In the genomic region with DNA sequence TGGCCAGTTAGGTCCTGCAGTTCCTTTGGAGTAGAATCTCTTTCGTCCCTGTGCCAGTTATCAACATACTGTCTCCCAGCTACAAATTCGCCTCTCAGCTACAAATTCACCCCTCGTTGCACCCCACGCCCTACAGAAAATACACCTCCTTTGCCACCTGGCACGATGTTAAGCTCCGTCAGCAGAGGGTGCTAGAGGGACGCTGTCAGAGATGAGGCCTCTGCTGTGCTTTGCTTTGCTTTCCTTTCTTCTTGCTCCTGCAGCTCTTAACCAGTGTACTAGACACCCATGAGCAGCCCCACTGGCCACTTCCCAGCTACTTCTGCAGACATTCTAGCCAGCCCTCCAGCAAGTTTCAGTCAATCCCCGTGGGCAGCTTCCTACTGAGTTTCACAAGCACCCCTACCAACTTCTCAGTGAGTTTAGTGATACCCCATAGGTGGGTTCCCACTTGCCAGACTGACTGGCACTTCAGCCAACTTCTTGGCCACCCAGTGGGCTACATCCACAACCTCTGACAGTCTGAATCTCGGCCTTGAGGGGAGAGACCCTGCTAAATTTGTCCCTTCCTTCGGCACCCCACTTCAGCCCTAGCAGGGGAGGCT, we compare ENCODE assay signal across 7 cellular contexts. TPM values are rescaled to one million over a fixed set of nuclear protein-coding genes. Genes with fewer than 3 reads are reported as not detected.
DNase-seq lines count a peak whose midpoint lies in the region; ATAC-seq, FAIRE-seq and TF ChIP-seq lines count a peak whose summit lies in the region.

No MANE protein-coding gene starts in this region.

- H3K79me2 ChIP-seq in KMS-11 (ENCODE audit: insufficient read depth, low read depth): no peaks in the 10 kb centered on the region

- peak; percentile 72 for ATAC-seq in omental fat pad (ENCODE audit: low FRiP score)
- peak; percentile 48 for ATAC-seq in thoracic aorta (ENCODE audit: insufficient number of reproducible peaks, low FRiP score, low read depth)

- H3K27ac ChIP-seq in KMS-11 (no peak overlapping the region), SJCRH30 (no peak overlapping the region), thoracic aorta (no peak overlapping the region)

- H2AFZ ChIP-seq in KMS-11 (ENCODE audit: low read depth): no peak overlapping the region

- no peaks in the 10 kb centered on the region for H3K36me3 ChIP-seq in KMS-11 (ENCODE audit: insufficient read depth)
- no peaks in the 10 kb centered on the region for H3K36me3 ChIP-seq in SJCRH30
- peaks cover 11% of the 10 kb centered on the region for H3K36me3 ChIP-seq in thoracic aorta

- H3K27me3 ChIP-seq in KMS-11 (ENCODE audit: insufficient read depth, low read depth) (no peaks in the 10 kb centered on the region), SJCRH30 (no peaks in the 10 kb centered on the region), thoracic aorta (replicated peaks; ENCODE audit: insufficient read depth) (no peaks in the 10 kb centered on the region)

- DNase-seq in GM12891 (ENCODE audit: insufficient read length, low spot score): no peak
- peak; percentile 69 to 84 for DNase-seq in SJCRH30
- peak; percentile 65 for DNase-seq in activated effector memory CD4-positive, alpha-beta T cell treated with Interleukin-2 at 50 U/mL for 16 hours
- DNase-seq in foreskin melanocyte: peak; percentile 43
- DNase-seq in omental fat pad (ENCODE audit: low spot score): peak; percentile 51
- peak; percentile 13 for DNase-seq in thoracic aorta (ENCODE audit: low spot score)

- no peak overlapping the region for H3K9ac ChIP-seq in KMS-11

- no peak overlapping the region for H3K4me3 ChIP-seq in KMS-11 (IDR thresholded peaks at IDR 0.05; ENCODE audit: insufficient read depth, low read depth, low read length)
- H3K4me3 ChIP-seq in SJCRH30: no peak overlapping the region
- H3K4me3 ChIP-seq in thoracic aorta: no peak overlapping the region

- H3K9me3 ChIP-seq in SJCRH30 (replicated peaks) (no peaks in the 10 kb centered on the region), thoracic aorta (no peaks in the 10 kb centered on the region)

- FAIRE-seq in GM12891 (lab: Jason Lieb, UNC): peak; percentile 91

- TF ChIP-seq CTCF in KMS-11 (conservative IDR thresholded peaks at IDR 0.05; ENCODE audit: low read depth, low read length) (peak; percentile 73), omental fat pad (IDR thresholded peaks at IDR 0.05) (peak in 1 of 3 donors; percentile 46), thoracic aorta (IDR thresholded peaks at IDR 0.05) (peak; percentile 69)

- no peak overlapping the region for H3K4me2 ChIP-seq in KMS-11

- H4K20me1 ChIP-seq in KMS-11 (ENCODE audit: insufficient read depth): no peaks in the 10 kb centered on the region

- H3K4me1 ChIP-seq in KMS-11 (ENCODE audit: low read depth, poor library complexity, severe bottlenecking): peaks cover 35% of the 10 kb centered on the region
- H3K4me1 ChIP-seq in SJCRH30: no peaks in the 10 kb centered on the region
- H3K4me1 ChIP-seq in thoracic aorta (ENCODE audit: control insufficient read depth in 1 of 2, low read depth in 2 of 2): no peaks in the 10 kb centered on the region

- TF ChIP-seq POLR2A in GM12891 (IDR thresholded peaks at IDR 0.05; ENCODE audit: low read depth, low read length): no peak

TF ChIP-seq in GM12891, 5 proteins besides CTCF, POLR2A, EP300 and RAD21:
- TF ChIP-seq SPI1 (IDR thresholded peaks at IDR 0.05; ENCODE audit: low read depth, low read length) (no peak), POU2F2 (IDR thresholded peaks at IDR 0.05; ENCODE audit: low read depth, low read length) (no peak), PAX5 (IDR thresholded peaks at IDR 0.05; ENCODE audit: insufficient read depth, low read length, severe bottlenecking) (no peak), POLR2AphosphoS5 (IDR thresholded peaks at IDR 0.05; ENCODE audit: low read depth, low read length) (no peak), TAF1 (IDR thresholded peaks at IDR 0.05; ENCODE audit: low read depth, low read length) (no peak)

RNA-seq across cellular contexts. Expression of gene HAUS3, which starts 21.8 kb away (rescaled TPM):
- polyA plus RNA-seq in GM12891 (2012; ENCODE audit: low read depth, missing spikeins): 10.4 TPM
- 25.0 and 29.1 TPM in 2 replicates for total RNA-seq in SJCRH30 (2014; rRNA removed; shearing (Covaris generic))
- total RNA-seq in omental fat pad: 10 to 100 TPM in 3 of 4 donors, 1 to 10 TPM in 1; 9.5 to 27.6 (median 10.8) TPM
- 10 to 100 TPM in 1 of 2 donors, 1 to 10 TPM in 1; 6.5 to 12.9 TPM for total RNA-seq in thoracic aorta

RNA-seq across cellular contexts. Expression of gene POLN, which starts 21.8 kb away (rescaled TPM):
- 0.40 TPM for polyA plus RNA-seq in GM12891 (2012; ENCODE audit: low read depth, missing spikeins)
- 1.3 and 1.4 TPM in 2 replicates for total RNA-seq in SJCRH30 (2014; rRNA removed; shearing (Covaris generic))
- total RNA-seq in omental fat pad (1 to 10 TPM; 4.7 to 7.3 (median 5.1) TPM), thoracic aorta (1 to 10 TPM; 3.2 to 3.5 TPM)

RNA-seq across cellular contexts. Expression of gene MXD4, which starts 41.8 kb away (rescaled TPM):
- polyA plus RNA-seq in GM12891 (2012; ENCODE audit: low read depth, missing spikeins): 14.1 TPM
- 5.7 and 7.1 TPM in 2 replicates for total RNA-seq in SJCRH30 (2014; rRNA removed; shearing (Covaris generic))
- total RNA-seq in omental fat pad: 100 to 1,000 TPM in 1 of 4 donors, 10 to 100 TPM in 3; 33.7 to 118 (median 59.5) TPM
- 100 to 1,000 TPM in 1 of 2 donors, 10 to 100 TPM in 1; 93.1 to 105 TPM for total RNA-seq in thoracic aorta
